Comparison of ENCODE assay signal across 8 cellular contexts in genomic region chr3:23959147-23959900, GRCh38. TPM values are rescaled to one million over a fixed set of nuclear protein-coding genes. Genes with fewer than 3 reads are reported as not detected.
DNase-seq lines count a peak whose midpoint lies in the region; ATAC-seq and TF ChIP-seq lines count a peak whose summit lies in the region.

No MANE protein-coding gene starts in this region.

- H3K36me3 ChIP-seq in left lung: peaks cover 4 to 10% of the 10 kb centered on the region in 2 donors

- ATAC-seq in left lung (peak; percentile 91), HG02981 (IDR thresholded peaks at IDR 0.05; ENCODE audit: unreplicated experiment) (no peak)

- H3K4me3 ChIP-seq in AG09309 (ENCODE audit: control insufficient read depth, low read depth, low read length) (no peak overlapping the region), HFF-Myc (replicated peaks; ENCODE audit: low read depth, low read length) (no peak overlapping the region), left lung (no peak overlapping the region)

- DNase-seq in AG09309 (ENCODE audit: low read depth) (peak; percentile 63), HFF-Myc (ENCODE audit: extremely low read depth, low read depth) (peak; percentile 57), amniotic stem cell (lab: John Stamatoyannopoulos, UW) (peak; percentile 39), left lung (no peak), NCI-H510A treated with DMSO at 0.1 percent for 48 hours (lab: John Stamatoyannopoulos, UW) (no peak)
- DNase-seq in activated effector memory CD4-positive, alpha-beta T cell treated with anti-CD3 and anti-CD28 coated beads, Interleukin-2, amount 50 U/mL, for 16 hours: no peak
- no peak for DNase-seq in effector CD8-positive, alpha-beta T cell (lab: John Stamatoyannopoulos, UW)

- peak overlapping the region in 1 of 2 donors; percentile 43 for H3K27ac ChIP-seq in left lung

- H3K4me1 ChIP-seq in left lung: peaks cover 0 to 3% of the 10 kb centered on the region in 2 donors

- TF ChIP-seq CTCF in AG09309 (IDR thresholded peaks at IDR 0.05; ENCODE audit: control insufficient read depth, insufficient read depth, low read depth, low read length, missing control alignments) (no peak), HFF-Myc (IDR thresholded peaks at IDR 0.05; ENCODE audit: low read depth, low read length, missing control alignments) (no peak), left lung (IDR thresholded peaks at IDR 0.05) (no peak)

- intact Hi-C loops in left lung (cut with DNase I): no loop called here

- no peaks in the 10 kb centered on the region for H3K27me3 ChIP-seq in left lung

- no peaks in the 10 kb centered on the region for H3K9me3 ChIP-seq in left lung

RNA-seq across cellular contexts. Expression of gene NR1D2, which starts 14.2 kb away (rescaled TPM):
- 10 to 100 TPM; 18.8 to 40.0 TPM for total RNA-seq in left lung

RNA-seq across cellular contexts. Expression of gene RPL15, which starts 42.4 kb away (rescaled TPM):
- 1,000 to 10,000 TPM; 1,425 to 1,431 TPM for total RNA-seq in left lung

RNA-seq across cellular contexts. Expression of gene NKIRAS1, which starts 42.5 kb away (rescaled TPM):
- total RNA-seq in left lung: 1 to 10 TPM; 8.8 to 9.6 TPM

Comparison
In these comparisons a context has a peak if more than half of its experiments do, and no peak if none do; other contexts are left out.
1. DNase-seq: peak in AG09309 (single experiment), HFF-Myc (single experiment) and amniotic stem cell (single experiment); none in left lung (0 of 2), activated effector memory CD4-positive, alpha-beta T cell treated with anti-CD3 and anti-CD28 coated beads, Interleukin-2, amount 50 U/mL, for 16 hours (single experiment), effector CD8-positive, alpha-beta T cell (single experiment) and NCI-H510A treated with DMSO at 0.1 percent for 48 hours (single experiment).